Comparison of ENCODE assay signal across 30 cellular contexts in genomic region chr10:83647519-83647918, GRCh38.
"Had no signal": no experiment of that assay in that cellular context is flagged by ENCODE, and none has a peak within 500 bp of the region (broad histone marks: within the 10 kb centered on the region; RNA-seq: fewer than 3 reads in every experiment).

No MANE protein-coding gene starts in this region.

- DNase-seq: activated B cell treated with CpG ODN at 0.5 μM for 24 hours; activated CD4-positive, alpha-beta memory T cell treated with anti-CD3 and anti-CD28 coated beads for 36 hours; activated CD4-positive, alpha-beta T cell treated with anti-CD3 and anti-CD28 coated beads for 4 hours; activated CD4-positive, alpha-beta T cell treated with anti-CD3 and anti-CD28 coated beads, Interleukin-2, amount 10 ng/mL, durations not matched to agents 24 days and 14 days; activated CD4-positive, alpha-beta T cell treated with anti-CD3 and anti-CD28 coated beads, Interleukin-2, amount 50 U/mL, for 1 hour; activated CD4-positive, alpha-beta T cell treated with anti-CD3 and anti-CD28 coated beads, Interleukin-2, amount 50 U/mL, for 4 hours; activated CD4-positive, CD25-positive, alpha-beta regulatory T cell treated with anti-CD3 and anti-CD28 coated beads, Interleukin-2, amount 50 U/mL, for 72 hours; activated CD8-positive, alpha-beta memory T cell treated with anti-CD3 and anti-CD28 coated beads for 24 hours; activated CD8-positive, alpha-beta memory T cell treated with anti-CD3 and anti-CD28 coated beads, Interleukin-2, amount 10 ng/mL, durations not matched to agents 7 days and 5 days; activated CD8-positive, alpha-beta memory T cell treated with anti-CD3 and anti-CD28 coated beads, Interleukin-2, amount 50 U/mL, for 48 hours; activated CD8-positive, alpha-beta T cell treated with anti-CD3 and anti-CD28 coated beads for 36 hours; activated effector memory CD4-positive, alpha-beta T cell treated with Interleukin-2 at 50 U/mL for 16 hours; activated gamma-delta T cell; activated naive CD4-positive, alpha-beta T cell treated with anti-CD3 and anti-CD28 coated beads, Interleukin-2, amount 10 ng/mL, durations not matched to agents 7 days and 5 days; activated naive CD4-positive, alpha-beta T cell treated with Interleukin-2 at 50 U/mL for 16 hours; activated naive CD8-positive, alpha-beta T cell treated with anti-CD3 and anti-CD28 coated beads, Interleukin-2, amount 10 ng/mL, durations not matched to agents 7 days and 5 days; activated naive CD8-positive, alpha-beta T cell treated with anti-CD3 and anti-CD28 coated beads, Interleukin-2, amount 50 U/mL, for 24 hours; activated T-cell treated with anti-CD3 and anti-CD28 coated beads, Interleukin-2, amount 50 U/mL, for 24 hours; activated T-cell treated with anti-CD3 and anti-CD28 coated beads, Interleukin-2, amount 50 U/mL, for 48 hours; amygdala; anterior cingulate cortex; central memory CD4-positive, alpha-beta T cell; SW 1271; T-helper 1 cell; T-helper 2 cell; T-helper 9 cell had no signal

- H3K27me3 ChIP-seq: ascending aorta had no signal

- FAIRE-seq: bronchial epithelial cell, TTC549 had no signal

- ATAC-seq: activated CD8-positive, alpha-beta memory T cell treated with anti-CD3 and anti-CD28 coated beads, Interleukin-2, amount 10 ng/mL, durations not matched to agents 7 days and 5 days; activated CD8-positive, alpha-beta T cell treated with anti-CD3 and anti-CD28 coated beads for 36 hours; activated naive CD8-positive, alpha-beta T cell treated with anti-CD3 and anti-CD28 coated beads, Interleukin-2, amount 50 U/mL, for 24 hours had no signal

- H3K36me3 ChIP-seq: ascending aorta had no signal

- H3K4me3 ChIP-seq: ascending aorta had no signal

- H3K9me3 ChIP-seq: ascending aorta had no signal

- H3K4me1 ChIP-seq: ascending aorta had no signal

- H3K27ac ChIP-seq: ascending aorta, VCaP had no signal
